17 cellular contexts compared by ENCODE assay signal in the genomic region with DNA sequence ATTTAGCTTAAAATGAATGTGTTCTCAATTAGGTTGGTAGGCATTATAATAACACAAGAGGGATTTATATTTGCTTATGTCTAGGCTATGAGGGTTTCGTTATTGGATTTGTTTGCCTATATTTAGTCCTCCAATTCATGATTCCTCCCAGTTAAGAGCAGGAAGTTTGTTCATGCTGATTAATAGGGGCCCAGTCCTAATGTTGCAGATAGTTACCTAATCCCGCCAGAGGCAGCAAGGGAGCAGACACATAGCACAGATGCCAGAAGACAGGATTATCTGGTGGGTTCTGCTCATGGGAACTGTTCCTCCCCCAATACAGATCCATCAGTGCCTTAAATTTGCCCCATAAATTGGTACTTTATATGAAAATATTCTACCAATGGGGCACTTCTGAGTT.
"Had no signal": no experiment of that assay in that cellular context is flagged by ENCODE, and none has a peak within 500 bp of the region (broad histone marks: within the 10 kb centered on the region; RNA-seq: fewer than 3 reads in every experiment).

No MANE protein-coding gene starts in this region.

- DNase-seq: activated CD4-positive, alpha-beta T cell treated with anti-CD3 and anti-CD28 coated beads, Interleukin-2, amount 10 ng/mL, durations not matched to agents 24 days and 14 days; activated naive CD4-positive, alpha-beta T cell treated with Interleukin-2 at 50 U/mL for 16 hours; activated naive CD8-positive, alpha-beta T cell treated with anti-CD3 and anti-CD28 coated beads, Interleukin-2, amount 10 ng/mL, durations not matched to agents 7 days and 5 days; erythroblast; foreskin melanocyte; natural killer cell; T1000 had no signal

- H3K4me1 ChIP-seq: lower lobe of right lung, right lobe of liver, upper lobe of left lung had no signal

- H3K9me3 ChIP-seq: lower lobe of right lung, ovary, right lobe of liver, thoracic aorta, upper lobe of left lung had no signal

- H3K27ac ChIP-seq: brain microvascular endothelial cell, coronary artery, lower lobe of right lung, ovary, right lobe of liver, thoracic aorta, upper lobe of left lung had no signal

- H3K36me3 ChIP-seq: brain microvascular endothelial cell, lower lobe of right lung, ovary, right lobe of liver, thoracic aorta, upper lobe of left lung had no signal

- FAIRE-seq: keratinocyte, small intestine had no signal

- H3K27me3 ChIP-seq: brain microvascular endothelial cell, ovary, right lobe of liver, upper lobe of left lung had no signal

- ATAC-seq: activated T-helper 17 cell treated with anti-CD3 and anti-CD28 coated beads, Interleukin-2, amount 50 U/mL, for 72 hours had no signal

- H3K4me3 ChIP-seq: coronary artery, lower lobe of right lung, ovary, right lobe of liver, thoracic aorta, upper lobe of left lung had no signal
